26 cellular contexts compared by ENCODE assay signal in genomic region chr4:114252499-114252898, GRCh38.
"Had no signal": no experiment of that assay in that cellular context is flagged by ENCODE, and none has a peak within 500 bp of the region (broad histone marks: within the 10 kb centered on the region; RNA-seq: fewer than 3 reads in every experiment).

No MANE protein-coding gene starts in this region.

- DNase-seq: natural killer cell; occipital lobe; ovary; posterior cingulate gyrus; psoas muscle; right cardiac atrium; right lobe of liver; sigmoid colon; small intestine; stimulated activated CD4-positive, alpha-beta T cell treated with anti-CD3 and anti-CD28 coated beads, Interleukin-15, amount 100 ng/mL, for 24 hours; stimulated activated CD4-positive, alpha-beta T cell treated with anti-CD3 and anti-CD28 coated beads, Interleukin-2, amount 100 ng/mL, for 24 hours; stimulated activated CD4-positive, alpha-beta T cell treated with anti-CD3 and anti-CD28 coated beads, Interleukin-2, amount 100 ng/mL, for 48 hours; stimulated activated CD4-positive, alpha-beta T cell treated with anti-CD3 and anti-CD28 coated beads, Interleukin-4, amount 100 ng/mL, for 24 hours; stimulated activated naive CD4-positive, alpha-beta T cell treated with Interleukin-2 at 50 U/mL for 16 hours; stomach; thyroid gland; trophoblast cell; upper lobe of left lung had no signal

- ATAC-seq: natural killer cell, psoas muscle, right cardiac atrium, right lobe of liver had no signal

- H3K4me3 ChIP-seq: neural progenitor cell, ovary, psoas muscle, right lobe of liver, sigmoid colon, stomach, thoracic aorta, thyroid gland, tibial nerve, upper lobe of left lung, vagina had no signal

- H3K4me3 Mint-ChIP-seq: natural killer cell; nephron; neural progenitor cell; stimulated activated effector memory CD8-positive, alpha-beta T cell treated with anti-CD3 and anti-CD28 coated beads, Interleukin-12 subunit alpha, Interleukin-12 subunit beta, amount 100 ng/mL, for 72 hours; stimulated activated naive CD8-positive, alpha-beta T cell treated with anti-CD3 and anti-CD28 coated beads, Interleukin-15, Interleukin-2, amounts not matched to agents 100 ng/mL and 50 ng/mL, for 24 hours had no signal

- H3K36me3 Mint-ChIP-seq: neural progenitor cell; stimulated activated effector memory CD8-positive, alpha-beta T cell treated with anti-CD3 and anti-CD28 coated beads, Interleukin-12 subunit alpha, Interleukin-12 subunit beta, amount 100 ng/mL, for 72 hours had no signal

- H3K27me3 Mint-ChIP-seq: progenitor cell of endocrine pancreas; stimulated activated naive CD8-positive, alpha-beta T cell treated with anti-CD3 and anti-CD28 coated beads, Interleukin-15, Interleukin-2, amounts not matched to agents 100 ng/mL and 50 ng/mL, for 24 hours had no signal

- H3K4me1 Mint-ChIP-seq: natural killer cell; nephron; neural progenitor cell; stimulated activated effector memory CD8-positive, alpha-beta T cell treated with anti-CD3 and anti-CD28 coated beads, Interleukin-12 subunit alpha, Interleukin-12 subunit beta, amount 100 ng/mL, for 72 hours had no signal

- H3K9me3 Mint-ChIP-seq: neural progenitor cell; stimulated activated effector memory CD8-positive, alpha-beta T cell treated with anti-CD3 and anti-CD28 coated beads, Interleukin-12 subunit alpha, Interleukin-12 subunit beta, amount 100 ng/mL, for 72 hours; stimulated activated naive CD8-positive, alpha-beta T cell treated with anti-CD3 and anti-CD28 coated beads, Interleukin-15, Interleukin-2, amounts not matched to agents 100 ng/mL and 50 ng/mL, for 24 hours had no signal

- H3K27ac Mint-ChIP-seq: natural killer cell; nephron; neural progenitor cell; progenitor cell of endocrine pancreas; stimulated activated effector memory CD8-positive, alpha-beta T cell treated with anti-CD3 and anti-CD28 coated beads, Interleukin-12 subunit alpha, Interleukin-12 subunit beta, amount 100 ng/mL, for 72 hours; stimulated activated naive CD8-positive, alpha-beta T cell treated with anti-CD3 and anti-CD28 coated beads, Interleukin-15, Interleukin-2, amounts not matched to agents 100 ng/mL and 50 ng/mL, for 24 hours had no signal
